ENCODE assay signal across 8 cellular contexts in the genomic region with DNA sequence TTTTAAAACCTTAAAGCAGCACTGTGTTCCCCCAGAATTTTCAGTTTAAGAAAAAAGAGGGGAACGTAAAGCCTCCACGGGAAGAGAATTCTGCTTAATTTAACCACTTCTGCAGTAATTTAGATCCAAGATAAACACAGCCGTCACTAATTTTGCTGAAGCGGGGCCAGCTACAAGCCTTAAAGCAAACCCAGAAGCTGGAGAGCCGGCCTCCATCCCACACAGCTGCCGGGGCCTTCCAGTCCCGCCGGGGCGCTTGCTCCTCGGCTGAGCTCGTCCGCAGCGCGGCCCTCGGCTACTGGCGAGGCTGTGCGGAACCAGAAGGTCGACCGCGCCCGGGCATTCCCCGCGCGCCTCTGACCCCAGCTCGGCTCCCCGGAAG. TPM values are rescaled to one million over a fixed set of nuclear protein-coding genes. Genes with fewer than 3 reads are reported as not detected.
DNase-seq lines count a peak whose midpoint lies in the region; ATAC-seq and TF ChIP-seq lines count a peak whose summit lies in the region.

No MANE protein-coding gene starts in this region.

- H4K20me1 ChIP-seq in hepatocyte (ENCODE audit: insufficient read depth, poor library complexity, severe bottlenecking) (peaks cover 51% of the 10 kb centered on the region), smooth muscle cell (ENCODE audit: low read depth) (peaks cover 54% of the 10 kb centered on the region)

- H3K27me3 Mint-ChIP-seq in stimulated activated naive CD8-positive, alpha-beta T cell treated with anti-CD3 and anti-CD28 coated beads, Interleukin-15, Interleukin-2, amounts not matched to agents 100 ng/mL and 50 ng/mL, for 24 hours = no peaks in the 10 kb centered on the region
- no peaks in the 10 kb centered on the region for H3K27me3 Mint-ChIP-seq in activated CD8-positive, alpha-beta T cell treated with anti-CD3 and anti-CD28 coated beads, Interleukin-2, amount 10 ng/mL, durations not matched to agents 7 days and 5 days (ENCODE audit: low read depth)

- WGBS in hepatocyte (ENCODE audit: low lambda C conversion rate, missing lambda C conversion rate) = 2% methylated on average over 24 of the region's 26 CpGs
- 2% methylated on average over 26 of the region's 26 CpGs for WGBS in smooth muscle cell (ENCODE audit: low lambda C conversion rate)

- peak overlapping the region; percentile 84 for H3K4me3 ChIP-seq in hepatocyte
- H3K4me3 ChIP-seq in smooth muscle cell = peak overlapping the region; percentile 98

- H3K36me3 ChIP-seq in hepatocyte (replicated peaks; ENCODE audit: insufficient read depth, low read depth) (no peaks in the 10 kb centered on the region), smooth muscle cell (ENCODE audit: low read depth) (no peaks in the 10 kb centered on the region)

- no peaks in the 10 kb centered on the region for H3K27me3 ChIP-seq in hepatocyte
- H3K27me3 ChIP-seq in smooth muscle cell (ENCODE audit: low read depth) = no peaks in the 10 kb centered on the region

- H3K4me3 Mint-ChIP-seq in stimulated activated naive CD8-positive, alpha-beta T cell treated with anti-CD3 and anti-CD28 coated beads, Interleukin-15, Interleukin-2, amounts not matched to agents 100 ng/mL and 50 ng/mL, for 24 hours = peak overlapping the region; percentile 91
- peak overlapping the region; percentile 92 for H3K4me3 Mint-ChIP-seq in activated CD8-positive, alpha-beta T cell treated with anti-CD3 and anti-CD28 coated beads, Interleukin-2, amount 10 ng/mL, durations not matched to agents 7 days and 5 days

- peaks cover 39% of the 10 kb centered on the region for H3K36me3 Mint-ChIP-seq in stimulated activated naive CD8-positive, alpha-beta T cell treated with anti-CD3 and anti-CD28 coated beads, Interleukin-15, Interleukin-2, amounts not matched to agents 100 ng/mL and 50 ng/mL, for 24 hours (ENCODE audit: low read depth)
- peaks cover 34% of the 10 kb centered on the region for H3K36me3 Mint-ChIP-seq in activated CD8-positive, alpha-beta T cell treated with anti-CD3 and anti-CD28 coated beads, Interleukin-2, amount 10 ng/mL, durations not matched to agents 7 days and 5 days (ENCODE audit: low read depth)

- H3K4me2 ChIP-seq in hepatocyte (peak overlapping the region; percentile 77), smooth muscle cell (peak overlapping the region; percentile 86)

- POLR2A ChIA-PET in activated CD8-positive, alpha-beta T cell treated with anti-CD3 and anti-CD28 coated beads, Interleukin-2, amount 10 ng/mL, durations not matched to agents 7 days and 5 days (lab: Charles Lee) = interaction anchor here (0.7 to 2.9 kb wide), 7 partner anchors 9 to 271 kb away, joined by 3 to 26 read pairs (median 5); a partner anchor contains a TSS

- H2AFZ ChIP-seq in hepatocyte = peak overlapping the region; percentile 68
- no peak overlapping the region for H2AFZ ChIP-seq in smooth muscle cell (ENCODE audit: low read depth)

- in situ Hi-C loops in GM13976 (cut with MboI; ENCODE audit: low sequenced_read_pairs, unreplicated experiment) = loop anchor here (25.0 kb wide), 1 partner anchor 298 kb away; no protein-coding TSS in a partner anchor

- H3K9me3 ChIP-seq in hepatocyte (ENCODE audit: low read depth) (no peaks in the 10 kb centered on the region), smooth muscle cell (replicated peaks; ENCODE audit: low read depth) (no peaks in the 10 kb centered on the region)

- H3K9ac ChIP-seq in smooth muscle cell (ENCODE audit: low read depth) = peak overlapping the region; percentile 93

- ATAC-seq in stimulated activated naive CD8-positive, alpha-beta T cell treated with anti-CD3 and anti-CD28 coated beads, Interleukin-15, Interleukin-2, amounts not matched to agents 100 U/mL and 50 U/mL, for 24 hours = no peak
- no peak for ATAC-seq in activated CD8-positive, alpha-beta T cell treated with anti-CD3 and anti-CD28 coated beads, Interleukin-2, amount 10 ng/mL, durations not matched to agents 7 days and 5 days

- H3K4me1 Mint-ChIP-seq in stimulated activated naive CD8-positive, alpha-beta T cell treated with anti-CD3 and anti-CD28 coated beads, Interleukin-15, Interleukin-2, amounts not matched to agents 100 ng/mL and 50 ng/mL, for 24 hours (ENCODE audit: low read depth) = peaks cover 66% of the 10 kb centered on the region
- peaks cover 52% of the 10 kb centered on the region for H3K4me1 Mint-ChIP-seq in activated CD8-positive, alpha-beta T cell treated with anti-CD3 and anti-CD28 coated beads, Interleukin-2, amount 10 ng/mL, durations not matched to agents 7 days and 5 days (ENCODE audit: low read depth)

- H3K79me2 ChIP-seq in hepatocyte = peaks cover 52% of the 10 kb centered on the region
- H3K79me2 ChIP-seq in smooth muscle cell (ENCODE audit: low read depth) = peaks cover 53% of the 10 kb centered on the region

- H3K9me3 Mint-ChIP-seq in stimulated activated naive CD8-positive, alpha-beta T cell treated with anti-CD3 and anti-CD28 coated beads, Interleukin-15, Interleukin-2, amounts not matched to agents 100 ng/mL and 50 ng/mL, for 24 hours = no peaks in the 10 kb centered on the region
- no peaks in the 10 kb centered on the region for H3K9me3 Mint-ChIP-seq in activated CD8-positive, alpha-beta T cell treated with anti-CD3 and anti-CD28 coated beads, Interleukin-2, amount 10 ng/mL, durations not matched to agents 7 days and 5 days (ENCODE audit: insufficient read depth)

- CTCF ChIA-PET in activated CD8-positive, alpha-beta T cell treated with anti-CD3 and anti-CD28 coated beads, Interleukin-2, amount 10 ng/mL, durations not matched to agents 7 days and 5 days (lab: Charles Lee) = interaction anchor here (1.1 to 2.9 kb wide), 9 partner anchors 9 to 320 kb away, joined by 3 to 20 read pairs (median 4); no protein-coding TSS in a partner anchor

- peaks cover 34% of the 10 kb centered on the region for H3K4me1 ChIP-seq in hepatocyte (ENCODE audit: insufficient read depth)
- peaks cover 24% of the 10 kb centered on the region for H3K4me1 ChIP-seq in smooth muscle cell (ENCODE audit: low read depth)

- H3F3A ChIP-seq in smooth muscle cell (ENCODE audit: low read depth) = no peaks in the 10 kb centered on the region

- no peaks in the 10 kb centered on the region for H3K9me2 ChIP-seq in hepatocyte (replicated peaks; ENCODE audit: insufficient read depth)

- no peak for DNase-seq in stimulated activated naive CD8-positive, alpha-beta T cell treated with anti-CD3 and anti-CD28 coated beads, Interleukin-15, Interleukin-2, amounts not matched to agents 100 U/mL and 50 U/mL, for 24 hours
- no peak for DNase-seq in activated CD8-positive, alpha-beta T cell treated with anti-CD3 and anti-CD28 coated beads, Interleukin-2, amount 10 ng/mL, durations not matched to agents 7 days and 5 days
- DNase-seq in hepatocyte (ENCODE audit: low spot score) (no peak), smooth muscle cell (lab: John Stamatoyannopoulos, UW; ENCODE audit: unreplicated experiment) (no peak), SKM-1 (lab: John Stamatoyannopoulos, UW; ENCODE audit: unreplicated experiment) (no peak), GM13976 (ENCODE audit: low spot score) (no peak), NCI-H1417 treated with DMSO at 0.1 percent for 48 hours (lab: John Stamatoyannopoulos, UW) (no peak)

- H3K27ac ChIP-seq in hepatocyte (peak overlapping the region; percentile 99), smooth muscle cell (ENCODE audit: low read depth) (peak overlapping the region; percentile 94)

- peak overlapping the region; percentile 91 for H3K27ac Mint-ChIP-seq in stimulated activated naive CD8-positive, alpha-beta T cell treated with anti-CD3 and anti-CD28 coated beads, Interleukin-15, Interleukin-2, amounts not matched to agents 100 ng/mL and 50 ng/mL, for 24 hours
- peak overlapping the region; percentile 97 for H3K27ac Mint-ChIP-seq in activated CD8-positive, alpha-beta T cell treated with anti-CD3 and anti-CD28 coated beads, Interleukin-2, amount 10 ng/mL, durations not matched to agents 7 days and 5 days

- TF ChIP-seq CTCF in hepatocyte (IDR thresholded peaks at IDR 0.05; ENCODE audit: poor library complexity) (no peak), smooth muscle cell (IDR thresholded peaks at IDR 0.05; ENCODE audit: borderline replicate concordance, insufficient read depth, poor library complexity, severe bottlenecking) (no peak), GM13976 (IDR thresholded peaks at IDR 0.05; ENCODE audit: borderline replicate concordance, control extremely low read depth, extremely low read depth, insufficient read depth, missing control alignments) (no peak)

RNA-seq across cellular contexts. Expression of a gene that starts 1.0 kb away (rescaled TPM):
- 10 to 100 TPM; 83.9 to 86.3 TPM for total RNA-seq in activated CD8-positive, alpha-beta T cell treated with anti-CD3 and anti-CD28 coated beads, Interleukin-2, amount 10 ng/mL, durations not matched to agents 7 days and 5 days
- total RNA-seq in hepatocyte = 135 and 143 TPM in 2 replicates
- 104 and 135 TPM in 2 replicates for polyA plus RNA-seq in hepatocyte
- total RNA-seq in smooth muscle cell = 61.8 and 77.4 TPM in 2 replicates
- polyA plus RNA-seq in smooth muscle cell = 31.0 and 42.8 TPM in 2 replicates
